10 cellular contexts compared by ENCODE assay signal in genomic region chr1:167933779-167934178, GRCh38. TPM values are rescaled to one million over a fixed set of nuclear protein-coding genes. Genes with fewer than 3 reads are reported as not detected.
DNase-seq lines count a peak whose midpoint lies in the region; ATAC-seq and TF ChIP-seq lines count a peak whose summit lies in the region.
"Had no signal": no experiment of that assay in that cellular context is flagged by ENCODE, and none has a peak within 500 bp of the region (broad histone marks: within the 10 kb centered on the region; RNA-seq: fewer than 3 reads in every experiment).

No MANE protein-coding gene starts in this region.

- DNase-seq in CD4-positive, alpha-beta T cell, result no peak
- DNase-seq in Karpas-422, result no peak
- no peak for DNase-seq in colonic mucosa
- DNase-seq in neural crest cell (ENCODE audit: low read depth, low spot score), result no peak
- DNase-seq in NCI-H187 (lab: John Stamatoyannopoulos, UW), result no peak
- DNase-seq: hippocampal formation, ovary had no signal

- peak overlapping the region; percentile 9 for H3K4me3 Mint-ChIP-seq in CD4-positive, alpha-beta T cell
- peak overlapping the region; percentile 97 for H3K4me3 Mint-ChIP-seq in neural crest cell

- H3K4me1 Mint-ChIP-seq in CD4-positive, alpha-beta T cell (ENCODE audit: low read depth), result peaks cover 59% of the 10 kb centered on the region
- H3K4me1 Mint-ChIP-seq in neural crest cell, result peaks cover 31% of the 10 kb centered on the region

- H3K9me3 Mint-ChIP-seq in CD4-positive, alpha-beta T cell, result no peaks in the 10 kb centered on the region
- no peaks in the 10 kb centered on the region for H3K9me3 Mint-ChIP-seq in neural crest cell

- peak overlapping the region; percentile 92 for H3K4me2 ChIP-seq in Karpas-422 (ENCODE audit: low read depth, low read length, poor library complexity, severe bottlenecking)

- intact Hi-C loops in CD4-positive, alpha-beta T cell (cut with DNase I, micrococcal nuclease), result loop anchor here (10.0 kb wide), 4 partner anchors 131 to 1961 kb away; partner anchors contain the start of genes METTL18 (in 1 of the 2), POU2F1 (in 1 of the 2) and SCYL3 (in 1 of the 2)
- intact Hi-C loops in colonic mucosa (cut with DNase I), result loop anchor here (10.0 kb wide), 1 partner anchor 219 kb away; no protein-coding TSS in a partner anchor

- H3K36me3 Mint-ChIP-seq in CD4-positive, alpha-beta T cell (ENCODE audit: low read depth), result peaks cover 23% of the 10 kb centered on the region
- H3K36me3 Mint-ChIP-seq in neural crest cell (ENCODE audit: low read depth), result no peaks in the 10 kb centered on the region

- H3K36me3 ChIP-seq in Karpas-422 (ENCODE audit: insufficient read depth, low read length) (no peaks in the 10 kb centered on the region), colonic mucosa (no peaks in the 10 kb centered on the region)
- H3K36me3 ChIP-seq: ovary had no signal

- no peak overlapping the region for H3K27ac Mint-ChIP-seq in CD4-positive, alpha-beta T cell
- no peak overlapping the region for H3K27ac Mint-ChIP-seq in neural crest cell (ENCODE audit: unreplicated experiment)

- H3K4me3 ChIP-seq in Karpas-422 (ENCODE audit: low read length), result peak overlapping the region; percentile 77
- H3K4me3 ChIP-seq in colonic mucosa, result peak overlapping the region; percentile 86

- CTCF ChIA-PET in CD4-positive, alpha-beta T cell (lab: Charles Lee), result no interaction called here

- no peak overlapping the region for H3K27ac ChIP-seq in CD4-positive, alpha-beta T cell (ENCODE audit: low read depth, low read length)
- H3K27ac ChIP-seq in Karpas-422 (ENCODE audit: low read length), result peak overlapping the region; percentile 56; the same call in 1 of the 2 replicates
- H3K27ac ChIP-seq in colonic mucosa, result peak overlapping the region; percentile 98

- H3K27me3 ChIP-seq in CD4-positive, alpha-beta T cell (ENCODE audit: control insufficient read depth, insufficient read depth, low read length), result no peaks in the 10 kb centered on the region
- H3K27me3 ChIP-seq in Karpas-422 (ENCODE audit: low read length), result no peaks in the 10 kb centered on the region
- H3K27me3 ChIP-seq in colonic mucosa, result no peaks in the 10 kb centered on the region
- H3K27me3 ChIP-seq: ovary had no signal

- no peaks in the 10 kb centered on the region for H4K20me1 ChIP-seq in Karpas-422 (ENCODE audit: insufficient read depth, low read depth, low read length)

- no peaks in the 10 kb centered on the region for H3K9me2 ChIP-seq in Karpas-422 (replicated peaks; ENCODE audit: insufficient read depth, low read length)

- POLR2A ChIA-PET in CD4-positive, alpha-beta T cell (lab: Charles Lee), result interaction anchor here (0.6 to 2.2 kb wide), 3 partner anchors 72 to 416 kb away, joined by 3 to 7 read pairs (median 3); no protein-coding TSS in a partner anchor

- no peaks in the 10 kb centered on the region for H3K9me3 ChIP-seq in CD4-positive, alpha-beta T cell (ENCODE audit: control insufficient read depth, low read length)
- H3K9me3 ChIP-seq in Karpas-422 (ENCODE audit: low read length), result no peaks in the 10 kb centered on the region
- H3K9me3 ChIP-seq in colonic mucosa, result no peaks in the 10 kb centered on the region
- H3K9me3 ChIP-seq: ovary had no signal

- ATAC-seq in CD4-positive, alpha-beta T cell (ENCODE audit: poor library complexity), result no peak
- no peak for ATAC-seq in HG03135 (IDR thresholded peaks at IDR 0.05; ENCODE audit: unreplicated experiment)
- no peak for ATAC-seq in GM18498 (IDR thresholded peaks at IDR 0.05; ENCODE audit: unreplicated experiment)
- no peak for ATAC-seq in HG02870 (IDR thresholded peaks at IDR 0.05; ENCODE audit: unreplicated experiment)

- peak overlapping the region; percentile 76 for H3K9ac ChIP-seq in Karpas-422 (ENCODE audit: low read length)
- peak overlapping the region in 1 of 2 donors; percentile 93 for H3K9ac ChIP-seq in colonic mucosa (ENCODE audit: low read depth in 2 of 2, low read length in 2 of 2)

- no peak overlapping the region for H2AFZ ChIP-seq in Karpas-422 (ENCODE audit: low read length)

- H3K27me3 Mint-ChIP-seq in CD4-positive, alpha-beta T cell, result no peaks in the 10 kb centered on the region
- no peaks in the 10 kb centered on the region for H3K27me3 Mint-ChIP-seq in neural crest cell (ENCODE audit: low read depth)

- H3K4me1 ChIP-seq in Karpas-422 (ENCODE audit: low read length) (peaks cover 57% of the 10 kb centered on the region), colonic mucosa (no peaks in the 10 kb centered on the region)

- TF ChIP-seq CTCF in CD4-positive, alpha-beta T cell (IDR thresholded peaks at IDR 0.05), result no peak
- TF ChIP-seq CTCF in colonic mucosa (IDR thresholded peaks at IDR 0.05) (no peak), neural crest cell (conservative IDR thresholded peaks at IDR 0.05) (no peak)

- peaks cover 89% of the 10 kb centered on the region for H3K79me2 ChIP-seq in Karpas-422 (ENCODE audit: low read length)

RNA-seq across cellular contexts. Expression of gene DCAF6, which starts 2.7 kb away (rescaled TPM):
- total RNA-seq in CD4-positive, alpha-beta T cell, result 10 to 100 TPM; 13.3 to 13.6 TPM
- 80.0 and 84.6 TPM in 2 replicates for total RNA-seq in Karpas-422 (2014; rRNA removed; shearing (Covaris generic); ENCODE audit: low replicate concordance)
- 10 to 100 TPM; 47.2 to 67.0 TPM for total RNA-seq in colonic mucosa
- total RNA-seq in neural crest cell, result 15.9 and 17.3 TPM in 2 replicates

RNA-seq across cellular contexts. Expression of gene MPC2, which starts 3.1 kb away (rescaled TPM):
- 10 to 100 TPM; 54.4 to 54.8 TPM for total RNA-seq in CD4-positive, alpha-beta T cell
- 44.7 and 68.2 TPM in 2 replicates for total RNA-seq in Karpas-422 (2014; rRNA removed; shearing (Covaris generic); ENCODE audit: low replicate concordance)
- total RNA-seq in colonic mucosa (100 to 1,000 TPM; 203 to 232 TPM), neural crest cell (35.1 and 37.6 TPM in 2 replicates)

RNA-seq across cellular contexts. Expression of gene ADCY10, which starts 19.8 kb away (rescaled TPM):
- total RNA-seq in CD4-positive, alpha-beta T cell, result under 1 TPM; 0.11 to 0.52 TPM
- total RNA-seq in Karpas-422 (2014; rRNA removed; shearing (Covaris generic); ENCODE audit: low replicate concordance), result 0.14 TPM in 1 of 2 replicates, not detected in the other
- 1 to 10 TPM in 1 of 2 donors, under 1 TPM in 1; 0.64 to 1.6 TPM for total RNA-seq in colonic mucosa
- total RNA-seq in neural crest cell, result 0.66 TPM in 1 of 2 replicates, not detected in the other
